Comparison of ENCODE assay signal across 27 cellular contexts in genomic region chr13:51914137-51914493, GRCh38. TPM values are rescaled to one million over a fixed set of nuclear protein-coding genes. Genes with fewer than 3 reads are reported as not detected.
"Had no signal": no experiment of that assay in that cellular context is flagged by ENCODE, and none has a peak within 500 bp of the region (broad histone marks: within the 10 kb centered on the region; RNA-seq: fewer than 3 reads in every experiment).

No MANE protein-coding gene starts in this region.

- H3K27me3 ChIP-seq: gastrocnemius medialis, right lobe of liver, testis, tibial nerve, upper lobe of right lung, vagina had no signal

- DNase-seq: effector CD4-positive, alpha-beta T cell; gastrocnemius medialis; immature natural killer cell; kidney; left cardiac atrium; left ventricle myocardium inferior; mesenchymal stem cell; psoas muscle; right lobe of liver; stimulated activated CD4-positive, alpha-beta T cell treated with anti-CD3 and anti-CD28 coated beads, Interleukin-15, amount 100 ng/mL, for 24 hours; stimulated activated CD4-positive, alpha-beta T cell treated with anti-CD3 and anti-CD28 coated beads, Interleukin-1b, Interleukin-23, amount 100 ng/mL, for 48 hours; stimulated activated CD4-positive, alpha-beta T cell treated with anti-CD3 and anti-CD28 coated beads, Interleukin-4, amount 100 ng/mL, for 24 hours; stimulated activated naive B cell treated with anti-CD40 and anti-IgM and Interleukin-4, amounts not matched to agents 10 μg/mL and 1 μg/mL and 100 μg/mL, for 72 hours; stimulated activated naive CD8-positive, alpha-beta T cell treated with anti-CD3 and anti-CD28 coated beads, Interleukin-15, amount 100 ng/mL, for 72 hours; testis; upper lobe of right lung had no signal

- H3K9ac ChIP-seq: parathyroid adenoma had no signal

- H3K4me1 Mint-ChIP-seq: immature natural killer cell had no signal

- H2AFZ ChIP-seq: parathyroid adenoma had no signal

- ATAC-seq: gastrocnemius medialis; left cardiac atrium; natural killer cell treated with Interleukin-12 subunit alpha and Interleukin-12 subunit beta and Interleukin-15 and Interleukin-18, amount 100 ng/mL, for 72 hours; psoas muscle; stimulated activated naive B cell treated with anti-CD40 and anti-IgM and Interleukin-4, amounts not matched to agents 10 μg/mL and 1 μg/mL and 100 μg/mL, for 72 hours; stimulated activated naive CD8-positive, alpha-beta T cell treated with anti-CD3 and anti-CD28 coated beads, Interleukin-15, amount 100 ng/mL, for 72 hours; upper lobe of right lung had no signal

- H3K27ac ChIP-seq: coronary artery, gastrocnemius medialis, left ventricle myocardium inferior, parathyroid adenoma, psoas muscle, right lobe of liver, testis, tibial nerve, upper lobe of right lung, vagina had no signal

- H3K4me3 ChIP-seq: coronary artery, gastrocnemius medialis, left ventricle myocardium inferior, lung, psoas muscle, right lobe of liver, testis, tibial nerve, upper lobe of right lung, vagina had no signal

- H3K9me3 ChIP-seq: gastrocnemius medialis, left ventricle myocardium inferior, psoas muscle, right lobe of liver, testis, tibial nerve, upper lobe of right lung, vagina had no signal

- H3K79me2 ChIP-seq: parathyroid adenoma had no signal

- H3K4me1 ChIP-seq: gastrocnemius medialis, left ventricle myocardium inferior, parathyroid adenoma, psoas muscle, right lobe of liver, testis, tibial nerve, upper lobe of right lung, vagina had no signal

- H3K36me3 Mint-ChIP-seq: immature natural killer cell; natural killer cell treated with Interleukin-12 subunit alpha and Interleukin-12 subunit beta and Interleukin-15 and Interleukin-18, amount 100 ng/mL, for 72 hours; stimulated activated naive B cell treated with anti-CD40 and anti-IgM and Interleukin-4, amounts not matched to agents 10 μg/mL and 1 μg/mL and 100 μg/mL, for 72 hours had no signal

- H3K36me3 ChIP-seq: gastrocnemius medialis, left ventricle myocardium inferior, right lobe of liver, tibial nerve, upper lobe of right lung, vagina had no signal

- H3K9me3 Mint-ChIP-seq: immature natural killer cell; natural killer cell treated with Interleukin-12 subunit alpha and Interleukin-12 subunit beta and Interleukin-15 and Interleukin-18, amount 100 ng/mL, for 72 hours; stimulated activated naive B cell treated with anti-CD40 and anti-IgM and Interleukin-4, amounts not matched to agents 10 μg/mL and 1 μg/mL and 100 μg/mL, for 72 hours; stimulated activated naive CD8-positive, alpha-beta T cell treated with anti-CD3 and anti-CD28 coated beads, Interleukin-15, amount 100 ng/mL, for 72 hours had no signal

- H3K27ac Mint-ChIP-seq: immature natural killer cell; natural killer cell treated with Interleukin-12 subunit alpha and Interleukin-12 subunit beta and Interleukin-15 and Interleukin-18, amount 100 ng/mL, for 72 hours; stimulated activated naive B cell treated with anti-CD40 and anti-IgM and Interleukin-4, amounts not matched to agents 10 μg/mL and 1 μg/mL and 100 μg/mL, for 72 hours; stimulated activated naive CD8-positive, alpha-beta T cell treated with anti-CD3 and anti-CD28 coated beads, Interleukin-15, amount 100 ng/mL, for 72 hours had no signal

- H3K4me3 Mint-ChIP-seq: immature natural killer cell; natural killer cell treated with Interleukin-12 subunit alpha and Interleukin-12 subunit beta and Interleukin-15 and Interleukin-18, amount 100 ng/mL, for 72 hours; stimulated activated naive B cell treated with anti-CD40 and anti-IgM and Interleukin-4, amounts not matched to agents 10 μg/mL and 1 μg/mL and 100 μg/mL, for 72 hours; stimulated activated naive CD8-positive, alpha-beta T cell treated with anti-CD3 and anti-CD28 coated beads, Interleukin-15, amount 100 ng/mL, for 72 hours had no signal

RNA-seq across cellular contexts. Expression of gene CCDC70, which starts 52.3 kb away (rescaled TPM):
- total RNA-seq: dermis microvascular lymphatic vessel endothelial cell; fibroblast of lung; gastrocnemius medialis; kidney; left cardiac atrium; left ventricle myocardium inferior; lung; natural killer cell treated with Interleukin-12 subunit alpha and Interleukin-12 subunit beta and Interleukin-15 and Interleukin-18, amount 100 ng/mL, for 72 hours; omental fat pad; psoas muscle; right lobe of liver; subcutaneous adipose tissue; tibial nerve; upper lobe of right lung; vagina had no signal
- polyA plus RNA-seq: esophagus, fibroblast of lung, immature natural killer cell, lung, psoas muscle had no signal
